8 cellular contexts compared by ENCODE assay signal in the genomic region with DNA sequence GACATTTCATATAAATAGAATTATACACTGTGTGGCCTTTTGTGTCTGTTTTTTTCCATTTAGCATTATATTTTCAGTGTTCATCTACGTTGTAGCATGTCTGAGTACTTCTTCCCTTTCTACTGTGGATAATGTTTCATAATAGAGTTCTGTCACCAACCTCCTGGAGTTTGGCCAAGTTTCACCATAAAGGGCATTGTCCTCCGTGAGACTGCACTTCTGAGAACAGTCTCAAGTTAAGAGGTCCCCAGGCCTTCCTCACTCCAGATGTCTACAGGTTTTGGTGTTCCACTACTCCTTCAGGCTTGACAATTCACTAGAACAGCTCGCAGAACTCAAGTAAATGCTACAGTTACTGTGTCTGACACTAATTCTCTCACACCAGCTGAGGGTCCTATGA. TPM values are rescaled to one million over a fixed set of nuclear protein-coding genes. Genes with fewer than 3 reads are reported as not detected.
A peak's percentile ranks its signal among the peaks of the same experiment; 100 is the strongest.
DNase-seq lines count a peak whose midpoint lies in the region; ATAC-seq and TF ChIP-seq lines count a peak whose summit lies in the region.
"Had no signal": no experiment of that assay in that cellular context is flagged by ENCODE, and none has a peak within 500 bp of the region (broad histone marks: within the 10 kb centered on the region; RNA-seq: fewer than 3 reads in every experiment).

No MANE protein-coding gene starts in this region.

- peaks cover 56% of the 10 kb centered on the region for H3K4me1 Mint-ChIP-seq in dendritic cell treated with granulocyte-macrophage colony-stimulating factor and Interleukin-4, amounts not matched to agents 40 ng/mL and 50 ng/mL, for 4 days (ENCODE audit: low read depth)

- no peaks in the 10 kb centered on the region for H3K9me3 Mint-ChIP-seq in dendritic cell treated with granulocyte-macrophage colony-stimulating factor and Interleukin-4, amounts not matched to agents 40 ng/mL and 50 ng/mL, for 4 days

- TF ChIP-seq POLR2A in gastrocnemius medialis (IDR thresholded peaks at IDR 0.05) = no peak

- H3K4me3 Mint-ChIP-seq in dendritic cell treated with granulocyte-macrophage colony-stimulating factor and Interleukin-4, amounts not matched to agents 40 ng/mL and 50 ng/mL, for 4 days = peak overlapping the region; percentile 13

- peak overlapping the region; percentile 28 to 86 (median 68) for H3K27ac ChIP-seq in gastrocnemius medialis

- in situ Hi-C loops in gastrocnemius medialis (cut with MboI; ENCODE audit: low sequenced_read_pairs in 4 of 4) = no loop called here

- no peaks in the 10 kb centered on the region for H3K36me3 ChIP-seq in gastrocnemius medialis

- no peak for TF ChIP-seq CTCF in gastrocnemius medialis (IDR thresholded peaks at IDR 0.05 in 4 of 5, conservative IDR thresholded peaks at IDR 0.05 in 1 of 5)

- no peaks in the 10 kb centered on the region for H3K27me3 ChIP-seq in gastrocnemius medialis

- peak overlapping the region; percentile 94 for H3K27ac Mint-ChIP-seq in dendritic cell treated with granulocyte-macrophage colony-stimulating factor and Interleukin-4, amounts not matched to agents 40 ng/mL and 50 ng/mL, for 4 days

- DNase-seq in NCI-H2107 treated with DMSO at 0.1 percent for 48 hours (lab: John Stamatoyannopoulos, UW; ENCODE audit: unreplicated experiment) = peak; percentile 43
- peak; percentile 35 to 71 for DNase-seq in gastrocnemius medialis
- DNase-seq in foreskin melanocyte = no peak
- DNase-seq in activated CD8-positive, alpha-beta memory T cell treated with anti-CD3 and anti-CD28 coated beads, Interleukin-2, amount 50 U/mL, for 4 hours = no peak
- DNase-seq in NCI-H2227 (lab: John Stamatoyannopoulos, UW; ENCODE audit: unreplicated experiment) = no peak
- DNase-seq: activated CD4-positive, alpha-beta T cell treated with anti-CD3 and anti-CD28 coated beads, Interleukin-2, amount 50 U/mL, for 4 hours; stimulated activated CD4-positive, alpha-beta T cell treated with anti-CD3 and anti-CD28 coated beads, Interleukin-12 subunit alpha, Interleukin-12 subunit beta, amount 100 ng/mL, for 4 hours had no signal

- H3K4me3 ChIP-seq in gastrocnemius medialis = peak overlapping the region in 1 of 4 donors; percentile 17

- H3K36me3 Mint-ChIP-seq in dendritic cell treated with granulocyte-macrophage colony-stimulating factor and Interleukin-4, amounts not matched to agents 40 ng/mL and 50 ng/mL, for 4 days (ENCODE audit: low read depth) = no peaks in the 10 kb centered on the region

- intact Hi-C loops in dendritic cell treated with granulocyte-macrophage colony-stimulating factor and Interleukin-4, amounts not matched to agents 40 ng/mL and 50 ng/mL, for 4 days (cut with micrococcal nuclease) = loop anchor here (2.0 kb wide), 1 partner anchor 13 kb away; no protein-coding TSS in a partner anchor
- intact Hi-C loops in gastrocnemius medialis (cut with DNase I; ENCODE audit: low total_unique reads) = no loop called here

- peaks cover 17 to 24% of the 10 kb centered on the region in 2 donors for H3K4me1 ChIP-seq in gastrocnemius medialis

- no peaks in the 10 kb centered on the region for H3K9me3 ChIP-seq in gastrocnemius medialis

- peak; percentile 80 to 94 for ATAC-seq in gastrocnemius medialis

- no peaks in the 10 kb centered on the region for H3K27me3 Mint-ChIP-seq in dendritic cell treated with granulocyte-macrophage colony-stimulating factor and Interleukin-4, amounts not matched to agents 40 ng/mL and 50 ng/mL, for 4 days

RNA-seq across cellular contexts. Expression of a gene that starts 30.9 kb away (rescaled TPM):
- 100 to 1,000 TPM in 2 of 4 donors, 10 to 100 TPM in 2; 71.7 to 152 (median 114) TPM for total RNA-seq in gastrocnemius medialis

RNA-seq across cellular contexts. Expression of a gene that starts 31.1 kb away (rescaled TPM):
- total RNA-seq in gastrocnemius medialis = 10 to 100 TPM in 2 of 4 donors, 1 to 10 TPM in 2; 4.1 to 12.5 (median 9.0) TPM

RNA-seq across cellular contexts. Expression of a gene that starts 37.4 kb away (rescaled TPM):
- total RNA-seq in gastrocnemius medialis = 10 to 100 TPM; 12.2 to 22.9 (median 16.1) TPM

RNA-seq across cellular contexts. Expression of a gene that starts 38.3 kb away (rescaled TPM):
- total RNA-seq in gastrocnemius medialis = 10 to 100 TPM; 34.1 to 67.3 (median 40.6) TPM

RNA-seq across cellular contexts. Expression of a gene that starts 43.7 kb away (rescaled TPM):
- 10 to 100 TPM in 2 of 4 donors, 1 to 10 TPM in 2; 5.1 to 15.4 (median 9.5) TPM for total RNA-seq in gastrocnemius medialis

Comparison
In these comparisons a context has a peak if more than half of its experiments do, and no peak if none do; other contexts are left out.
1. DNase-seq: peak in NCI-H2107 treated with DMSO at 0.1 percent for 48 hours (single experiment) and gastrocnemius medialis (2 of 2); none in foreskin melanocyte (single experiment), activated CD8-positive, alpha-beta memory T cell treated with anti-CD3 and anti-CD28 coated beads, Interleukin-2, amount 50 U/mL, for 4 hours (single experiment) and NCI-H2227 (single experiment).